ENCODE assay signal across 22 cellular contexts in genomic region chr17:48755346-48755745, GRCh38. TPM values are rescaled to one million over a fixed set of nuclear protein-coding genes. Genes with fewer than 3 reads are reported as not detected.
A peak's percentile ranks its signal among the peaks of the same experiment; 100 is the strongest.
DNase-seq lines count a peak whose midpoint lies in the region; ATAC-seq, FAIRE-seq and TF ChIP-seq lines count a peak whose summit lies in the region.
"Had no signal": no experiment of that assay in that cellular context is flagged by ENCODE, and none has a peak within 500 bp of the region (broad histone marks: within the 10 kb centered on the region; RNA-seq: fewer than 3 reads in every experiment).

No MANE protein-coding gene starts in this region.

- no peak overlapping the region for H3K4me2 ChIP-seq in PC-9

- H3K4me3 Mint-ChIP-seq in activated B cell treated with CpG ODN at 0.5 μM for 24 hours = peak overlapping the region; percentile 2
- H3K4me3 Mint-ChIP-seq in naive thymus-derived CD8-positive, alpha-beta T cell = peak overlapping the region in 7 of 10 donors; percentile 3 to 47 (median 26)
- H3K4me3 Mint-ChIP-seq: activated naive CD4-positive, alpha-beta T cell treated with anti-CD3 and anti-CD28 coated beads for 36 hours; T-helper 1 cell treated with Interleukin-12 subunit alpha and Interleukin-12 subunit beta and Interleukin-4 antibody, amounts not matched to agents 30 μg/mL and 1 μg/mL, for 36 hours had no signal

- H3K36me3 ChIP-seq in ES-I3 (ENCODE audit: insufficient read depth, low read length) (no peaks in the 10 kb centered on the region), PC-9 (ENCODE audit: low read depth) (no peaks in the 10 kb centered on the region)
- H3K36me3 ChIP-seq: brain microvascular endothelial cell, thoracic aorta had no signal

- ATAC-seq in activated B cell treated with CpG ODN at 0.5 μM for 24 hours (ENCODE audit: low read depth) = no peak
- ATAC-seq in naive thymus-derived CD8-positive, alpha-beta T cell = no peak
- no peak for ATAC-seq in HG03159 (IDR thresholded peaks at IDR 0.05; ENCODE audit: unreplicated experiment)

- no TSS peak for BruUV-seq in PC-9 (replicated peaks; lab: Mats Ljungman, UMichigan)

- no peak overlapping the region for H3K27ac Mint-ChIP-seq in activated B cell treated with CpG ODN at 0.5 μM for 24 hours
- H3K27ac Mint-ChIP-seq in naive thymus-derived CD8-positive, alpha-beta T cell = peak overlapping the region in 1 of 10 donors; percentile 84
- H3K27ac Mint-ChIP-seq: activated naive CD4-positive, alpha-beta T cell treated with anti-CD3 and anti-CD28 coated beads for 36 hours; T-helper 1 cell treated with Interleukin-12 subunit alpha and Interleukin-12 subunit beta and Interleukin-4 antibody, amounts not matched to agents 30 μg/mL and 1 μg/mL, for 36 hours had no signal

- H3K9ac ChIP-seq in ES-I3 (ENCODE audit: low read depth, low read length) = peak overlapping the region; percentile 31; the same call in 1 of the 2 replicates

- H3K9me2 ChIP-seq in PC-9 (ENCODE audit: insufficient read depth) = no peaks in the 10 kb centered on the region

- TF ChIP-seq CTCF in activated B cell treated with CpG ODN at 0.5 μM for 24 hours (IDR thresholded peaks at IDR 0.05) (no peak), PC-9 (conservative IDR thresholded peaks at IDR 0.05) (no peak)

- DNase-seq in Kasumi-1 (lab: John Stamatoyannopoulos, UW) (peak; percentile 12 to 18), activated B cell treated with CpG ODN at 0.5 μM for 24 hours (no peak), PC-9 (no peak), GM12891 (ENCODE audit: insufficient read length, low spot score) (no peak)
- DNase-seq in naive thymus-derived CD8-positive, alpha-beta T cell = no peak
- DNase-seq: activated CD4-positive, alpha-beta T cell treated with anti-CD3 and anti-CD28 coated beads for 48 hours; activated CD8-positive, alpha-beta memory T cell treated with anti-CD3 and anti-CD28 coated beads, Interleukin-2, amount 50 U/mL, for 48 hours; activated naive CD4-positive, alpha-beta T cell treated with anti-CD3 and anti-CD28 coated beads for 36 hours; brain microvascular endothelial cell; dorsolateral prefrontal cortex; NCI-H1436; NCI-H2171; NCI-H774 had no signal

- no peaks in the 10 kb centered on the region for H3K79me2 ChIP-seq in PC-9 (ENCODE audit: low read depth)

- CTCF ChIA-PET in activated B cell treated with CpG ODN at 0.5 μM for 24 hours (lab: Charles Lee) = no interaction called here
- CTCF ChIA-PET in PC-9 (lab: Charles Lee) = no interaction called here

- peaks cover 96% of the 10 kb centered on the region for H3K27me3 ChIP-seq in PC-9 (ENCODE audit: insufficient read depth, low read depth)

- intact Hi-C loops in activated B cell treated with CpG ODN at 0.5 μM for 24 hours (cut with micrococcal nuclease) = no loop called here
- intact Hi-C loops in PC-9 (cut with micrococcal nuclease; ENCODE audit: unreplicated experiment) = no loop called here

- no peaks in the 10 kb centered on the region for H4K20me1 ChIP-seq in PC-9 (ENCODE audit: insufficient read depth)

- peaks cover 74% of the 10 kb centered on the region for H3K27me3 Mint-ChIP-seq in activated B cell treated with CpG ODN at 0.5 μM for 24 hours
- peaks cover 54 to 89% (median 78%) of the 10 kb centered on the region in 5 donors for H3K27me3 Mint-ChIP-seq in naive thymus-derived CD8-positive, alpha-beta T cell

- no peaks in the 10 kb centered on the region for H3K36me3 Mint-ChIP-seq in activated B cell treated with CpG ODN at 0.5 μM for 24 hours (ENCODE audit: low read depth)
- H3K36me3 Mint-ChIP-seq in naive thymus-derived CD8-positive, alpha-beta T cell = peaks cover 0 to 4% (median 0%) of the 10 kb centered on the region in 3 donors

- no peak overlapping the region for H2AFZ ChIP-seq in PC-9

- H3K4me1 ChIP-seq in ES-I3 (ENCODE audit: insufficient read depth, low read length) = no peaks in the 10 kb centered on the region; the same call in 1 of the 2 replicates
- no peaks in the 10 kb centered on the region for H3K4me1 ChIP-seq in PC-9 (replicated peaks; ENCODE audit: insufficient read depth)

- no peaks in the 10 kb centered on the region for H3K9me3 Mint-ChIP-seq in activated B cell treated with CpG ODN at 0.5 μM for 24 hours
- H3K9me3 Mint-ChIP-seq in naive thymus-derived CD8-positive, alpha-beta T cell = peaks cover 0 to 5% (median 0%) of the 10 kb centered on the region in 9 donors
- H3K9me3 Mint-ChIP-seq: activated naive CD4-positive, alpha-beta T cell treated with anti-CD3 and anti-CD28 coated beads for 36 hours; T-helper 1 cell treated with Interleukin-12 subunit alpha and Interleukin-12 subunit beta and Interleukin-4 antibody, amounts not matched to agents 30 μg/mL and 1 μg/mL, for 36 hours had no signal

- no peaks in the 10 kb centered on the region for H3K9me3 ChIP-seq in ES-I3 (ENCODE audit: control insufficient read depth, insufficient read depth, low read length)
- no peaks in the 10 kb centered on the region for H3K9me3 ChIP-seq in PC-9 (ENCODE audit: insufficient read depth, low read depth)
- H3K9me3 ChIP-seq: thoracic aorta had no signal

- no peak overlapping the region for H3K27ac ChIP-seq in PC-9
- H3K27ac ChIP-seq: brain microvascular endothelial cell, dorsolateral prefrontal cortex, HL-60, thoracic aorta had no signal

- no peak for TF ChIP-seq POLR2A in GM12891 (IDR thresholded peaks at IDR 0.05; ENCODE audit: low read depth, low read length)

- POLR2A ChIA-PET in activated B cell treated with CpG ODN at 0.5 μM for 24 hours (lab: Charles Lee) = interaction anchor here (0.6 kb wide), 1 partner anchor 9 kb away, joined by 3 read pairs; no protein-coding TSS in a partner anchor
- POLR2A ChIA-PET in naive thymus-derived CD8-positive, alpha-beta T cell (lab: Charles Lee) = no interaction called here
- POLR2A ChIA-PET in PC-9 (lab: Charles Lee; ENCODE audit: unreplicated experiment) = no interaction called here

- H3F3A ChIP-seq in PC-9 (ENCODE audit: insufficient read depth, low read depth) = no peaks in the 10 kb centered on the region

- no peak overlapping the region for H3K4me3 ChIP-seq in PC-9
- H3K4me3 ChIP-seq: dorsolateral prefrontal cortex, thoracic aorta had no signal

- no peak for FAIRE-seq in GM12891 (lab: Jason Lieb, UNC)
- FAIRE-seq: GM12892 had no signal

- H3K4me1 Mint-ChIP-seq in activated B cell treated with CpG ODN at 0.5 μM for 24 hours = peaks cover 8% of the 10 kb centered on the region
- H3K4me1 Mint-ChIP-seq in naive thymus-derived CD8-positive, alpha-beta T cell = peaks cover 17 to 40% (median 23%) of the 10 kb centered on the region in 4 donors

TF ChIP-seq in GM12891, 5 proteins besides CTCF, POLR2A, EP300 and RAD21:
- TF ChIP-seq PAX5 (IDR thresholded peaks at IDR 0.05; ENCODE audit: insufficient read depth, low read length, severe bottlenecking) = no peak
- no peak for TF ChIP-seq SPI1 (IDR thresholded peaks at IDR 0.05; ENCODE audit: low read depth, low read length)
- TF ChIP-seq POU2F2 (IDR thresholded peaks at IDR 0.05; ENCODE audit: low read depth, low read length) = no peak
- TF ChIP-seq TAF1 (IDR thresholded peaks at IDR 0.05; ENCODE audit: low read depth, low read length) = no peak
- TF ChIP-seq POLR2AphosphoS5 (IDR thresholded peaks at IDR 0.05; ENCODE audit: low read depth, low read length) = no peak

RNA-seq across cellular contexts. Expression of gene HOXB13, which starts 26.8 kb away (rescaled TPM):
- not detected in 2 replicates for total RNA-seq in activated B cell treated with CpG ODN at 0.5 μM for 24 hours
- not detected for total RNA-seq in naive thymus-derived CD8-positive, alpha-beta T cell
- not detected for polyA plus RNA-seq in naive thymus-derived CD8-positive, alpha-beta T cell
- 0.15 TPM in 1 of 2 replicates, not detected in the other for total RNA-seq in PC-9 (2021)
- polyA plus RNA-seq in GM12891 (2012; ENCODE audit: low read depth, missing spikeins) = not detected
- total RNA-seq: activated naive CD4-positive, alpha-beta T cell treated with anti-CD3 and anti-CD28 coated beads for 36 hours; dorsolateral prefrontal cortex; lung microvascular endothelial cell; pulmonary artery endothelial cell; thoracic aorta had no signal
- polyA plus RNA-seq: neural cell had no signal

RNA-seq across cellular contexts. Expression of gene PRAC2, which starts 32.4 kb away (rescaled TPM):
- not detected in 2 replicates for total RNA-seq in activated B cell treated with CpG ODN at 0.5 μM for 24 hours
- not detected for total RNA-seq in naive thymus-derived CD8-positive, alpha-beta T cell
- not detected for polyA plus RNA-seq in naive thymus-derived CD8-positive, alpha-beta T cell
- not detected in 2 replicates for total RNA-seq in PC-9 (2021)
- polyA plus RNA-seq in GM12891 (2012; ENCODE audit: low read depth, missing spikeins) = not detected
- total RNA-seq: activated naive CD4-positive, alpha-beta T cell treated with anti-CD3 and anti-CD28 coated beads for 36 hours; dorsolateral prefrontal cortex; lung microvascular endothelial cell; pulmonary artery endothelial cell; thoracic aorta had no signal
- polyA plus RNA-seq: neural cell had no signal

RNA-seq across cellular contexts. Expression of gene PRAC1, which starts 33.0 kb away (rescaled TPM):
- total RNA-seq in activated B cell treated with CpG ODN at 0.5 μM for 24 hours (not detected in 2 replicates), PC-9 (2021) (not detected in 2 replicates)
- total RNA-seq in naive thymus-derived CD8-positive, alpha-beta T cell = not detected
- not detected for polyA plus RNA-seq in naive thymus-derived CD8-positive, alpha-beta T cell
- polyA plus RNA-seq in GM12891 (2012; ENCODE audit: low read depth, missing spikeins) = not detected
- total RNA-seq: activated naive CD4-positive, alpha-beta T cell treated with anti-CD3 and anti-CD28 coated beads for 36 hours; dorsolateral prefrontal cortex; lung microvascular endothelial cell; pulmonary artery endothelial cell; thoracic aorta had no signal
- polyA plus RNA-seq: neural cell had no signal

Comparison
In these comparisons a context has a peak if more than half of its experiments do, and no peak if none do; other contexts are left out.
1. DNase-seq: peak in Kasumi-1 (2 of 2); none in activated B cell treated with CpG ODN at 0.5 μM for 24 hours (single experiment), naive thymus-derived CD8-positive, alpha-beta T cell (0 of 10), PC-9 (0 of 2) and GM12891 (single experiment).